24 cellular contexts compared by ENCODE assay signal in the genomic region with DNA sequence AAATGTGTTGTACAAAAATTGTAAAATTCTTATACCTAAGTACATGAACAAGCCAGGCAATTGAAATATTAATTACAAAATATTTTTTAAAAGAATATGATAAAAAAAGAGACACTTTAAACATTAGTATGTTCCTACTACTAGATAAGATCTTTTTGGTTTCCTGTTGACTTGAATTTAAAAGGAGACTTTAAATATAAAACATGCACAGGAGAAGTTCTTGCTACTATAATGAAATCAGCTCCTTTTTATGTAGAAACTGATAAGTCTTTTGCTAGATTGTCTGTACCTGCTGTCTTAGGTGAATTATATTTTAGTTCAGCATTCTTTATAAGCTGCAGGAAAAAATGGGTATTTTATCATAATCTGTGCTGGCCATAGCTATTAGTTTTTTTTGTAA.
"Had no signal": no experiment of that assay in that cellular context is flagged by ENCODE, and none has a peak within 500 bp of the region (broad histone marks: within the 10 kb centered on the region; RNA-seq: fewer than 3 reads in every experiment).

No MANE protein-coding gene starts in this region.

- H3K4me1 ChIP-seq: gastrocnemius medialis, heart left ventricle, parathyroid adenoma, tibial artery had no signal

- H3K27me3 Mint-ChIP-seq: central memory CD8-positive, alpha-beta T cell; effector memory CD8-positive, alpha-beta T cell; stimulated activated naive CD8-positive, alpha-beta T cell treated with anti-CD3 and anti-CD28 coated beads, Interleukin-15, Interleukin-2, amounts not matched to agents 100 ng/mL and 50 ng/mL, for 24 hours had no signal

- FAIRE-seq: astrocyte, colon, endothelial cell of umbilical vein had no signal

- H3K4me3 ChIP-seq: gastrocnemius medialis, heart left ventricle, tibial artery had no signal

- H3K9me3 ChIP-seq: gastrocnemius medialis, heart left ventricle, tibial artery had no signal

- DNase-seq: activated CD4-positive, alpha-beta T cell treated with anti-CD3 and anti-CD28 coated beads for 1 hour; activated CD4-positive, alpha-beta T cell treated with anti-CD3 and anti-CD28 coated beads, Interleukin-2, amount 50 U/mL, for 4 hours; activated CD8-positive, alpha-beta memory T cell treated with anti-CD3 and anti-CD28 coated beads for 24 hours; activated CD8-positive, alpha-beta memory T cell treated with anti-CD3 and anti-CD28 coated beads, Interleukin-2, amount 50 U/mL, for 4 hours; activated effector memory CD4-positive, alpha-beta T cell treated with Interleukin-2 at 50 U/mL for 16 hours; activated T-cell treated with anti-CD3 and anti-CD28 coated beads, Interleukin-2, amount 50 U/mL, for 48 hours; effector memory CD8-positive, alpha-beta T cell; gastrocnemius medialis; heart left ventricle; islet precursor cell; left cardiac atrium; midbrain; nucleus accumbens; right cardiac atrium; stimulated activated CD4-positive, alpha-beta T cell treated with anti-CD3 and anti-CD28 coated beads, Interleukin-1b, Interleukin-23, amount 100 ng/mL, for 48 hours; tibial artery had no signal

- H3K36me3 ChIP-seq: gastrocnemius medialis, heart left ventricle, tibial artery had no signal

- H3K4me3 Mint-ChIP-seq: central memory CD8-positive, alpha-beta T cell; effector memory CD8-positive, alpha-beta T cell; stimulated activated naive CD8-positive, alpha-beta T cell treated with anti-CD3 and anti-CD28 coated beads, Interleukin-15, Interleukin-2, amounts not matched to agents 100 ng/mL and 50 ng/mL, for 24 hours had no signal

- H3K27ac Mint-ChIP-seq: activated naive CD4-positive, alpha-beta T cell treated with anti-CD3 and anti-CD28 coated beads, Interleukin-2, amount 50 U/mL, for 72 hours; effector memory CD8-positive, alpha-beta T cell; stimulated activated naive CD8-positive, alpha-beta T cell treated with anti-CD3 and anti-CD28 coated beads, Interleukin-15, Interleukin-2, amounts not matched to agents 100 ng/mL and 50 ng/mL, for 24 hours had no signal

- H3K27ac ChIP-seq: gastrocnemius medialis, heart left ventricle, parathyroid adenoma, tibial artery had no signal

- H3K27me3 ChIP-seq: gastrocnemius medialis, heart left ventricle, tibial artery had no signal

- ATAC-seq: activated naive CD4-positive, alpha-beta T cell treated with anti-CD3 and anti-CD28 coated beads, Interleukin-2, amount 50 U/mL, for 72 hours; effector memory CD8-positive, alpha-beta T cell; esophagus mucosa; gastrocnemius medialis; heart left ventricle; left cardiac atrium; right cardiac atrium had no signal
